ENCODE assay signal across 8 cellular contexts in genomic region chr2:10043906-10044601, GRCh38. TPM values are rescaled to one million over a fixed set of nuclear protein-coding genes. Genes with fewer than 3 reads are reported as not detected.
DNase-seq lines count a peak whose midpoint lies in the region; ATAC-seq and TF ChIP-seq lines count a peak whose summit lies in the region.

No MANE protein-coding gene starts in this region.

- no peaks in the 10 kb centered on the region for H3K9me3 Mint-ChIP-seq in endodermal cell
- H3K9me3 Mint-ChIP-seq in mesothelial cell of epicardium = no peaks in the 10 kb centered on the region

- peak overlapping the region; percentile 65 for H3K4me3 ChIP-seq in endodermal cell (ENCODE audit: low read length)

- peak; percentile 55 for ATAC-seq in HG03460 (IDR thresholded peaks at IDR 0.05; ENCODE audit: unreplicated experiment)

- H3K36me3 ChIP-seq in endodermal cell (ENCODE audit: control insufficient read depth, insufficient read depth, low read length) = peaks cover 2% of the 10 kb centered on the region

- peak overlapping the region; percentile 41 for H3K9ac ChIP-seq in endodermal cell (ENCODE audit: extremely low read depth, low read length, poor library complexity, severe bottlenecking)

- H3K4me1 Mint-ChIP-seq in endodermal cell = no peaks in the 10 kb centered on the region
- H3K4me1 Mint-ChIP-seq in mesothelial cell of epicardium = peaks cover 18% of the 10 kb centered on the region

- no peaks in the 10 kb centered on the region for H3K9me3 ChIP-seq in endodermal cell (ENCODE audit: control insufficient read depth, low read length)

- peaks cover 13% of the 10 kb centered on the region for H3K36me3 Mint-ChIP-seq in endodermal cell (ENCODE audit: low read depth)
- peaks cover 9% of the 10 kb centered on the region for H3K36me3 Mint-ChIP-seq in mesothelial cell of epicardium

- H3K4me3 Mint-ChIP-seq in endodermal cell (peak overlapping the region; percentile 44), mesothelial cell of epicardium (peak overlapping the region; percentile 45)

- no peak overlapping the region for H3K27ac Mint-ChIP-seq in endodermal cell
- H3K27ac Mint-ChIP-seq in mesothelial cell of epicardium = no peak overlapping the region

- peak overlapping the region; percentile 96 for H3K27ac ChIP-seq in endodermal cell (ENCODE audit: low read depth, low read length)

- DNase-seq in AG09319 (ENCODE audit: extremely low read depth, low read depth) (peak; percentile 86), GM19240 (ENCODE audit: insufficient read length, low spot score) (peak; percentile 86), NOMO-1 (lab: John Stamatoyannopoulos, UW; ENCODE audit: unreplicated experiment in 2 of 2) (peak; percentile 88 to 97), activated T-cell treated with anti-CD3 and anti-CD28 coated beads for 1 hour (ENCODE audit: low read depth) (peak; percentile 97), endodermal cell (peak; percentile 97), mesothelial cell of epicardium (ENCODE audit: low spot score in 2 of 2, unreplicated experiment in 2 of 2) (peak; percentile 85 to 96)
- DNase-seq in stimulated activated CD8-positive, alpha-beta memory T cell treated with anti-CD3 and anti-CD28 coated beads, Interleukin-12 subunit alpha, Interleukin-12 subunit beta, amount 100 ng/mL, for 4 hours (ENCODE audit: low read depth) = peak; percentile 84

- WGBS in endodermal cell (ENCODE audit: insufficient coverage in 1 of 2, insufficient read length in 1 of 2), 2 experiments = 21 to 30% methylated on average over 24 to 90 of the region's 90 CpGs

- no peaks in the 10 kb centered on the region for H3K27me3 ChIP-seq in endodermal cell (ENCODE audit: control insufficient read depth, insufficient read depth, low read length, poor library complexity, severe bottlenecking)

- H3K4me1 ChIP-seq in endodermal cell (ENCODE audit: control insufficient read depth, insufficient read depth, low read length) = no peaks in the 10 kb centered on the region

- H3K27me3 Mint-ChIP-seq in endodermal cell (ENCODE audit: insufficient read depth) = peaks cover 27% of the 10 kb centered on the region
- H3K27me3 Mint-ChIP-seq in mesothelial cell of epicardium (ENCODE audit: low read depth) = peaks cover 5% of the 10 kb centered on the region

- no peak for TF ChIP-seq CTCF in AG09319 (IDR thresholded peaks at IDR 0.05; ENCODE audit: low read depth, low read length)
- TF ChIP-seq CTCF in endodermal cell (conservative IDR thresholded peaks at IDR 0.05) = no peak
- no peak for TF ChIP-seq CTCF in mesothelial cell of epicardium (IDR thresholded peaks at IDR 0.05; ENCODE audit: unreplicated experiment)

RNA-seq across cellular contexts. Expression of gene KLF11, which starts 0.7 kb away (rescaled TPM):
- total RNA-seq in endodermal cell (10 to 100 TPM in 1 of 2 donors, 1 to 10 TPM in 1; 9.3 to 13.1 TPM), mesothelial cell of epicardium (14.0 to 15.8 TPM (median 14.5 TPM) in 3 replicates)
- polyA plus RNA-seq in endodermal cell (2013, experiment 1 of 2) = 11.6 TPM
- 11.6 TPM for polyA plus RNA-seq in endodermal cell (2013, experiment 2 of 2)

RNA-seq across cellular contexts. Expression of gene CYS1, which starts 36.2 kb away (rescaled TPM):
- under 1 TPM; 0.29 to 0.44 TPM for total RNA-seq in endodermal cell
- 0.14 TPM for polyA plus RNA-seq in endodermal cell (2013, experiment 1 of 2)
- polyA plus RNA-seq in endodermal cell (2013, experiment 2 of 2) = 0.50 TPM
- total RNA-seq in mesothelial cell of epicardium = 1.3 to 1.4 TPM (median 1.3 TPM) in 3 replicates

Comparison
In these comparisons a context has a peak if more than half of its experiments do, and no peak if none do; other contexts are left out.
1. Peak in every context shown above with its lines: DNase-seq, ATAC-seq, H3K4me3 ChIP-seq and H3K27ac ChIP-seq.